8 cellular contexts compared by ENCODE assay signal in genomic region chr22:23781065-23781464, GRCh38.
DNase-seq lines count a peak whose midpoint lies in the region; ATAC-seq and TF ChIP-seq lines count a peak whose summit lies in the region.
"Had no signal": no experiment of that assay in that cellular context is flagged by ENCODE, and none has a peak within 500 bp of the region (broad histone marks: within the 10 kb centered on the region; RNA-seq: fewer than 3 reads in every experiment).

No MANE protein-coding gene starts in this region.

- no peak for ATAC-seq in stimulated activated effector memory CD8-positive, alpha-beta T cell treated with anti-CD3 and anti-CD28 coated beads, Interleukin-12 subunit alpha, Interleukin-12 subunit beta, amount 100 ng/mL, for 72 hours

- peaks cover 5% of the 10 kb centered on the region for H3K4me1 Mint-ChIP-seq in stimulated activated effector memory CD8-positive, alpha-beta T cell treated with anti-CD3 and anti-CD28 coated beads, Interleukin-12 subunit alpha, Interleukin-12 subunit beta, amount 100 ng/mL, for 72 hours

- H3K9me3 ChIP-seq in WERI-Rb-1 (ENCODE audit: severe bottlenecking): no peaks in the 10 kb centered on the region
- H3K9me3 ChIP-seq: sigmoid colon had no signal

- H3K9me3 Mint-ChIP-seq in stimulated activated effector memory CD8-positive, alpha-beta T cell treated with anti-CD3 and anti-CD28 coated beads, Interleukin-12 subunit alpha, Interleukin-12 subunit beta, amount 100 ng/mL, for 72 hours: no peaks in the 10 kb centered on the region
- H3K9me3 Mint-ChIP-seq: activated naive CD4-positive, alpha-beta T cell treated with anti-CD3 and anti-CD28 coated beads for 36 hours had no signal

- peak overlapping the region; percentile 31; the same call in 1 of the 2 replicates for H3K27ac ChIP-seq in WERI-Rb-1

- no peak for TF ChIP-seq CTCF in WERI-Rb-1 (IDR thresholded peaks at IDR 0.05; ENCODE audit: low read depth, low read length)

- peak overlapping the region; percentile 73 for H3K27ac Mint-ChIP-seq in stimulated activated effector memory CD8-positive, alpha-beta T cell treated with anti-CD3 and anti-CD28 coated beads, Interleukin-12 subunit alpha, Interleukin-12 subunit beta, amount 100 ng/mL, for 72 hours
- H3K27ac Mint-ChIP-seq: activated naive CD4-positive, alpha-beta T cell treated with anti-CD3 and anti-CD28 coated beads for 36 hours had no signal

- H3K36me3 ChIP-seq in WERI-Rb-1: no peaks in the 10 kb centered on the region
- H3K36me3 ChIP-seq: sigmoid colon had no signal

- no peak overlapping the region for H3K4me3 Mint-ChIP-seq in stimulated activated effector memory CD8-positive, alpha-beta T cell treated with anti-CD3 and anti-CD28 coated beads, Interleukin-12 subunit alpha, Interleukin-12 subunit beta, amount 100 ng/mL, for 72 hours
- H3K4me3 Mint-ChIP-seq: activated naive CD4-positive, alpha-beta T cell treated with anti-CD3 and anti-CD28 coated beads for 36 hours had no signal

- no peak for DNase-seq in WERI-Rb-1
- DNase-seq in hippocampal formation (lab: John Stamatoyannopoulos, UW): peak; percentile 81 to 86
- DNase-seq in stimulated activated effector memory CD8-positive, alpha-beta T cell treated with anti-CD3 and anti-CD28 coated beads, Interleukin-12 subunit alpha, Interleukin-12 subunit beta, amount 100 ng/mL, for 72 hours (ENCODE audit: low spot score in 2 of 2): no peak
- DNase-seq in DMS53 treated with DMSO at 0.1 percent for 48 hours (lab: John Stamatoyannopoulos, UW; ENCODE audit: unreplicated experiment): no peak
- no peak for DNase-seq in kidney glomerular epithelial cell (lab: John Stamatoyannopoulos, UW)
- DNase-seq: activated naive CD4-positive, alpha-beta T cell treated with anti-CD3 and anti-CD28 coated beads for 36 hours; cerebellar nuclear complex; sigmoid colon had no signal

- no peaks in the 10 kb centered on the region for H3K36me3 Mint-ChIP-seq in stimulated activated effector memory CD8-positive, alpha-beta T cell treated with anti-CD3 and anti-CD28 coated beads, Interleukin-12 subunit alpha, Interleukin-12 subunit beta, amount 100 ng/mL, for 72 hours

- no peak overlapping the region for H3K4me3 ChIP-seq in WERI-Rb-1 (ENCODE audit: low read depth, low read length)
- H3K4me3 ChIP-seq: sigmoid colon had no signal

- no peaks in the 10 kb centered on the region for H3K27me3 ChIP-seq in WERI-Rb-1 (ENCODE audit: insufficient read depth, low read depth, severe bottlenecking)
- H3K27me3 ChIP-seq: sigmoid colon had no signal

Comparison
In these comparisons a context has a peak if more than half of its experiments do, and no peak if none do; other contexts are left out.
1. DNase-seq: peak in hippocampal formation (2 of 2); none in WERI-Rb-1 (single experiment), stimulated activated effector memory CD8-positive, alpha-beta T cell treated with anti-CD3 and anti-CD28 coated beads, Interleukin-12 subunit alpha, Interleukin-12 subunit beta, amount 100 ng/mL, for 72 hours (0 of 2), DMS53 treated with DMSO at 0.1 percent for 48 hours (single experiment) and kidney glomerular epithelial cell (single experiment).